11 cellular contexts compared by ENCODE assay signal in the genomic region with DNA sequence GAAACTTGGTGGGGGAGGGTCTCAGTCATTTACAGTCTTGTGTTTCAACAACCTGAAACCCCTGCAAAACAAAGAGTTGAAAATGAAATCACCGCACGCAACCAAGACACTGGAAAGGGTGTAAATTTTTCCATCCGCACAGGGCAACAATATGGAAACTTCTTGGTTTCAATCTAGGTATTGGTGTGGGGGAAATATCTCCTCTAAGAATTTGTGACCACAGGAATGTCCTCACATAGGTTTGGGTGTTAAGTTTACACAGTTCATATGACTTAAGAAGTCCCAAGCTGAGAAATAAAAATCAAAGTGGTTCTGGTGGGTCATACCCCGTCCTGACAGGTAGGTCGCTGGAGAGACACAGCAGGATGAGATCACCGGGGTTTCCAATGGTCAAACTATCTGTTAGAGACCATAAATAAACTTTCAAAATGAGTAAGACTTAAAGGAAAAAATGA. TPM values are rescaled to one million over a fixed set of nuclear protein-coding genes. Genes with fewer than 3 reads are reported as not detected.
DNase-seq lines count a peak whose midpoint lies in the region; ATAC-seq and TF ChIP-seq lines count a peak whose summit lies in the region.
"Had no signal": no experiment of that assay in that cellular context is flagged by ENCODE, and none has a peak within 500 bp of the region (broad histone marks: within the 10 kb centered on the region; RNA-seq: fewer than 3 reads in every experiment).

No MANE protein-coding gene starts in this region.

- TF ChIP-seq CTCF in GM12875 (IDR thresholded peaks at IDR 0.05; ENCODE audit: borderline replicate concordance, insufficient read depth, low read depth, low read length) = 0 out of 2 replicates have a peak, but pooled peaks have one; percentile 6

- H3K27me3 Mint-ChIP-seq in activated CD4-positive, alpha-beta memory T cell treated with anti-CD3 and anti-CD28 coated beads, Interleukin-2, amount 10 ng/mL, durations not matched to agents 7 days and 5 days = peaks cover 20% of the 10 kb centered on the region

- peaks cover 13% of the 10 kb centered on the region for H3K4me1 Mint-ChIP-seq in activated CD4-positive, alpha-beta memory T cell treated with anti-CD3 and anti-CD28 coated beads, Interleukin-2, amount 10 ng/mL, durations not matched to agents 7 days and 5 days

- CTCF ChIA-PET in activated CD4-positive, alpha-beta memory T cell treated with anti-CD3 and anti-CD28 coated beads, Interleukin-2, amount 10 ng/mL, durations not matched to agents 7 days and 5 days (lab: Charles Lee) = no interaction called here

- ATAC-seq in GM19324 (IDR thresholded peaks at IDR 0.05; ENCODE audit: low FRiP score, unreplicated experiment) (peak; percentile 68), HG02938 (IDR thresholded peaks at IDR 0.05; ENCODE audit: unreplicated experiment) (peak; percentile 79)
- ATAC-seq: pancreas had no signal

- DNase-seq in activated CD4-positive, alpha-beta memory T cell treated with anti-CD3 and anti-CD28 coated beads, Interleukin-2, amount 10 ng/mL, durations not matched to agents 7 days and 5 days = peak; percentile 22
- DNase-seq in NCI-H69 (lab: John Stamatoyannopoulos, UW) = no peak
- no peak for DNase-seq in NCI-H1092 (lab: John Stamatoyannopoulos, UW)
- no peak for DNase-seq in NOMO-1 treated with dmso at 0.1 percent for 144 hours (lab: John Stamatoyannopoulos, UW; ENCODE audit: unreplicated experiment)
- no peak for DNase-seq in Ammon's horn (ENCODE audit: low spot score)
- DNase-seq: activated CD4-positive, CD25-positive, alpha-beta regulatory T cell treated with anti-CD3 and anti-CD28 coated beads, Interleukin-2, amount 50 U/mL, for 72 hours; pancreas had no signal

- no peak overlapping the region for H3K4me3 ChIP-seq in GM12875 (ENCODE audit: low read depth, low read length)
- H3K4me3 ChIP-seq: pancreas, thoracic aorta had no signal

- H3K4me3 Mint-ChIP-seq in activated CD4-positive, alpha-beta memory T cell treated with anti-CD3 and anti-CD28 coated beads, Interleukin-2, amount 10 ng/mL, durations not matched to agents 7 days and 5 days = no peak overlapping the region

- H3K36me3 Mint-ChIP-seq in activated CD4-positive, alpha-beta memory T cell treated with anti-CD3 and anti-CD28 coated beads, Interleukin-2, amount 10 ng/mL, durations not matched to agents 7 days and 5 days (ENCODE audit: low read depth) = no peaks in the 10 kb centered on the region

- H3K27ac Mint-ChIP-seq in activated CD4-positive, alpha-beta memory T cell treated with anti-CD3 and anti-CD28 coated beads, Interleukin-2, amount 10 ng/mL, durations not matched to agents 7 days and 5 days = no peak overlapping the region

- no peaks in the 10 kb centered on the region for H3K9me3 Mint-ChIP-seq in activated CD4-positive, alpha-beta memory T cell treated with anti-CD3 and anti-CD28 coated beads, Interleukin-2, amount 10 ng/mL, durations not matched to agents 7 days and 5 days

- POLR2A ChIA-PET in activated CD4-positive, alpha-beta memory T cell treated with anti-CD3 and anti-CD28 coated beads, Interleukin-2, amount 10 ng/mL, durations not matched to agents 7 days and 5 days (lab: Charles Lee) = no interaction called here

RNA-seq across cellular contexts. Expression of a gene that starts 51.9 kb away (rescaled TPM):
- 1 to 10 TPM; 1.5 to 2.3 TPM for total RNA-seq in activated CD4-positive, alpha-beta memory T cell treated with anti-CD3 and anti-CD28 coated beads, Interleukin-2, amount 10 ng/mL, durations not matched to agents 7 days and 5 days
